24 cellular contexts compared by ENCODE assay signal in genomic region chr17:45825792-45826191, GRCh38. TPM values are rescaled to one million over a fixed set of nuclear protein-coding genes. Genes with fewer than 3 reads are reported as not detected.
DNase-seq lines count a peak whose midpoint lies in the region; ATAC-seq and TF ChIP-seq lines count a peak whose summit lies in the region.
"Had no signal": no experiment of that assay in that cellular context is flagged by ENCODE, and none has a peak within 500 bp of the region (broad histone marks: within the 10 kb centered on the region; RNA-seq: fewer than 3 reads in every experiment).

No MANE protein-coding gene starts in this region.

- intact Hi-C loops in posterior cingulate gyrus (cut with DNase I), result no loop called here
- intact Hi-C loops in A673 (cut with micrococcal nuclease; ENCODE audit: unreplicated experiment), result no loop called here

- POLR2A ChIA-PET in A673 (lab: Charles Lee; ENCODE audit: low non-redundant PET), result no interaction called here

- H3K4me1 ChIP-seq in A673 (ENCODE audit: insufficient read depth, low read length, poor library complexity, severe bottlenecking), result no peaks in the 10 kb centered on the region
- H3K4me1 ChIP-seq: SJSA1 had no signal

- DNase-seq in G401 (ENCODE audit: low spot score) (peak; percentile 61), cerebellum (ENCODE audit: low spot score) (peak; percentile 54), medulla oblongata (ENCODE audit: extremely low spot score) (peak; percentile 41), posterior cingulate gyrus (peak in 7 of 10 donors; percentile 19 to 95 (median 55)), mucosa of gallbladder (ENCODE audit: low spot score) (no peak), A673 (ENCODE audit: low spot score) (no peak), osteocyte (ENCODE audit: extremely low spot score, unreplicated experiment) (no peak)
- DNase-seq: BE2C; CD4-positive, CD25-positive, alpha-beta regulatory T cell; DMS79 treated with DMSO at 0.1 percent for 48 hours; H7; HFFc6; MG63; NCI-H187 treated with DMSO at 0.1 percent for 48 hours had no signal

- no peaks in the 10 kb centered on the region for H3K27me3 ChIP-seq in A673 (replicated peaks; ENCODE audit: insufficient read depth, low read depth, low read length, poor library complexity)
- H3K27me3 ChIP-seq: BE2C had no signal

- no peaks in the 10 kb centered on the region for H3K36me3 ChIP-seq in A673 (ENCODE audit: insufficient read depth, low read length, poor library complexity, severe bottlenecking)
- H3K36me3 ChIP-seq: BE2C, MG63, SJSA1 had no signal

- no peak overlapping the region for H3K4me3 Mint-ChIP-seq in osteocyte (ENCODE audit: unreplicated experiment)
- H3K4me3 Mint-ChIP-seq: CD4-positive, CD25-positive, alpha-beta regulatory T cell; HFFc6 had no signal

- no TSS peak for BruUV-seq in A673 (replicated peaks; lab: Mats Ljungman, UMichigan)

- H3K4me3 ChIP-seq in A673 (ENCODE audit: low read depth, low read length, poor library complexity, severe bottlenecking), result no peak overlapping the region
- H3K4me3 ChIP-seq: GM12878, K562, MG63, SJSA1 had no signal

- H3K36me3 Mint-ChIP-seq in osteocyte (ENCODE audit: unreplicated experiment), result no peaks in the 10 kb centered on the region
- H3K36me3 Mint-ChIP-seq: CD4-positive, CD25-positive, alpha-beta regulatory T cell had no signal

- in situ Hi-C loops in G401 (cut with HindIII; ENCODE audit: low sequenced_read_pairs), result no loop called here

- no peak overlapping the region for H3K27ac Mint-ChIP-seq in osteocyte (ENCODE audit: unreplicated experiment)
- H3K27ac Mint-ChIP-seq: CD4-positive, CD25-positive, alpha-beta regulatory T cell; HFFc6 had no signal

- no peaks in the 10 kb centered on the region for H3K9me3 ChIP-seq in A673 (ENCODE audit: low read depth, low read length, poor library complexity, severe bottlenecking)
- H3K9me3 ChIP-seq: BE2C, MG63, SJSA1 had no signal

- no peak for TF ChIP-seq CTCF in A673 (conservative IDR thresholded peaks at IDR 0.05; ENCODE audit: low read depth, low read length)
- no peak for TF ChIP-seq CTCF in osteocyte (IDR thresholded peaks at IDR 0.05)

- H3K4me1 Mint-ChIP-seq in osteocyte (ENCODE audit: unreplicated experiment), result no peaks in the 10 kb centered on the region

- CTCF ChIA-PET in A673 (lab: Charles Lee), result no interaction called here

- ATAC-seq in HG02642 (IDR thresholded peaks at IDR 0.05; ENCODE audit: poor library complexity, unreplicated experiment), result no peak
- ATAC-seq: GM12878, HepG2, K562, Panc1 had no signal

- H3K9me3 Mint-ChIP-seq in osteocyte (ENCODE audit: unreplicated experiment), result no peaks in the 10 kb centered on the region
- H3K9me3 Mint-ChIP-seq: HFFc6 had no signal

- H3K27ac ChIP-seq in A673 (ENCODE audit: low read depth, low read length, poor library complexity, severe bottlenecking), result no peak overlapping the region
- H3K27ac ChIP-seq: HL-60, SJSA1 had no signal

- H3K27me3 Mint-ChIP-seq in osteocyte (ENCODE audit: unreplicated experiment), result peaks cover 9% of the 10 kb centered on the region

RNA-seq across cellular contexts. Expression of gene SPPL2C, which starts 18.9 kb away (rescaled TPM):
- total RNA-seq in G401 (2014; rRNA removed; shearing (Covaris generic)), result not detected in 2 replicates
- 0.18 TPM for total RNA-seq in cerebellum
- not detected for total RNA-seq in mucosa of gallbladder
- total RNA-seq in A673 (2021), result not detected in 2 replicates
- total RNA-seq in osteocyte, result not detected in 2 replicates
- total RNA-seq: CD4-positive, CD25-positive, alpha-beta regulatory T cell; GM12878; H7; HepG2; HFFc6; HT-29; K562; LHCN-M2; NCI-H460; SJSA1 had no signal

RNA-seq across cellular contexts. Expression of gene CRHR1, which starts 41.7 kb away (rescaled TPM):
- total RNA-seq in G401 (2014; rRNA removed; shearing (Covaris generic)), result not detected in 2 replicates
- total RNA-seq in cerebellum (7.5 TPM), mucosa of gallbladder (not detected), A673 (2021) (not detected in 2 replicates), osteocyte (not detected in 2 replicates)
- total RNA-seq: CD4-positive, CD25-positive, alpha-beta regulatory T cell; HepG2; HFFc6; HT-29; K562; LHCN-M2; NCI-H460; SJSA1 had no signal

Comparison
In these comparisons a context has a peak if more than half of its experiments do, and no peak if none do; other contexts are left out.
1. DNase-seq: peak in G401 (single experiment), cerebellum (single experiment), medulla oblongata (single experiment) and posterior cingulate gyrus (7 of 10); none in mucosa of gallbladder (single experiment), A673 (single experiment) and osteocyte (single experiment).